Comparison of ENCODE assay signal across 20 cellular contexts in genomic region chr16:75763250-75763649, GRCh38. TPM values are rescaled to one million over a fixed set of nuclear protein-coding genes. Genes with fewer than 3 reads are reported as not detected.
"Had no signal": no experiment of that assay in that cellular context is flagged by ENCODE, and none has a peak within 500 bp of the region (broad histone marks: within the 10 kb centered on the region; RNA-seq: fewer than 3 reads in every experiment).

No MANE protein-coding gene starts in this region.

- H3K4me3 ChIP-seq: body of pancreas, coronary artery, sigmoid colon, spleen, upper lobe of left lung had no signal

- H3K27me3 ChIP-seq: body of pancreas, sigmoid colon, spleen, upper lobe of left lung had no signal

- H3K36me3 ChIP-seq: sigmoid colon, spleen, upper lobe of left lung had no signal

- H3K27ac ChIP-seq: coronary artery, sigmoid colon, spleen, upper lobe of left lung had no signal

- DNase-seq: activated CD4-positive, alpha-beta T cell treated with anti-CD3 and anti-CD28 coated beads, Interleukin-2, amount 10 ng/mL, durations not matched to agents 7 days and 5 days; activated CD8-positive, alpha-beta memory T cell treated with anti-CD3 and anti-CD28 coated beads, Interleukin-2, amount 50 U/mL, for 48 hours; activated gamma-delta T cell; activated naive CD8-positive, alpha-beta T cell treated with anti-CD3 and anti-CD28 coated beads for 36 hours; activated T-cell treated with anti-CD3 and anti-CD28 coated beads, Interleukin-2, amount 50 U/mL, for 72 hours; body of pancreas; central memory CD4-positive, alpha-beta T cell; effector CD4-positive, alpha-beta T cell; foreskin melanocyte; nephron progenitor cell; sigmoid colon; spleen; T-helper 9 cell; upper lobe of left lung had no signal

- H3K9me3 ChIP-seq: body of pancreas, sigmoid colon, spleen, upper lobe of left lung had no signal

- H3K4me1 ChIP-seq: sigmoid colon, upper lobe of left lung had no signal

RNA-seq across cellular contexts. Expression of gene CPHXL, which starts 37.0 kb away (rescaled TPM):
- total RNA-seq: activated CD4-positive, alpha-beta T cell treated with anti-CD3 and anti-CD28 coated beads, Interleukin-2, amount 10 ng/mL, durations not matched to agents 7 days and 5 days; activated naive CD8-positive, alpha-beta T cell treated with anti-CD3 and anti-CD28 coated beads for 36 hours; activated T-cell treated with anti-CD3 and anti-CD28 coated beads, Interleukin-2, amount 50 U/mL, for 72 hours; body of pancreas; liver; mesothelial cell of epicardium; osteocyte; pulmonary artery endothelial cell; sigmoid colon; spleen; temporal lobe; upper lobe of left lung had no signal
- polyA plus RNA-seq: liver, sigmoid colon, spleen had no signal
